7 cellular contexts compared by ENCODE assay signal in genomic region chr17:70144260-70144846, GRCh38. TPM values are rescaled to one million over a fixed set of nuclear protein-coding genes. Genes with fewer than 3 reads are reported as not detected.
DNase-seq lines count a peak whose midpoint lies in the region; ATAC-seq and TF ChIP-seq lines count a peak whose summit lies in the region.

No MANE protein-coding gene starts in this region.

- H3K9me2 ChIP-seq in MM.1S (replicated peaks; ENCODE audit: insufficient read depth, low read length), result no peaks in the 10 kb centered on the region

- H3K4me1 ChIP-seq in MM.1S (ENCODE audit: low read length), result no peaks in the 10 kb centered on the region

- no peaks in the 10 kb centered on the region for H3K79me2 ChIP-seq in MM.1S (ENCODE audit: low read length)

- H3K27ac ChIP-seq in MM.1S (ENCODE audit: low read length), result no peak overlapping the region

- ATAC-seq in GM18873 (IDR thresholded peaks at IDR 0.05; ENCODE audit: low FRiP score, unreplicated experiment), result no peak
- no peak for ATAC-seq in GM19395 (IDR thresholded peaks at IDR 0.05; ENCODE audit: unreplicated experiment)

- no peaks in the 10 kb centered on the region for H3F3A ChIP-seq in MM.1S (ENCODE audit: insufficient read depth, low read length)

- no peaks in the 10 kb centered on the region for H3K36me3 ChIP-seq in GM06990 (ENCODE audit: control insufficient read depth, insufficient read depth, low read length)
- H3K36me3 ChIP-seq in MM.1S (replicated peaks; ENCODE audit: insufficient read depth, low read length), result no peaks in the 10 kb centered on the region

- H4K20me1 ChIP-seq in MM.1S (ENCODE audit: insufficient read depth, low read length), result no peaks in the 10 kb centered on the region

- TF ChIP-seq CTCF in GM06990 (IDR thresholded peaks at IDR 0.05; ENCODE audit: insufficient read depth, low read length, poor library complexity, severe bottlenecking) (peak; percentile 58), MM.1S (IDR thresholded peaks at IDR 0.05; ENCODE audit: low read length) (peak; percentile 72)

- no peaks in the 10 kb centered on the region for H3K9me3 ChIP-seq in MM.1S (replicated peaks; ENCODE audit: insufficient read depth, low read length)

- DNase-seq in GM06990 (ENCODE audit: extremely low read depth, insufficient read length) (no peak), MM.1S (peak; percentile 20), dermis microvascular lymphatic vessel endothelial cell (ENCODE audit: low read depth in 2 of 2) (peak; percentile 48 to 60), pons (ENCODE audit: low spot score) (peak; percentile 73), NCI-H226 (no peak)

- H3K4me3 ChIP-seq in GM06990 (replicated peaks; ENCODE audit: low read depth, low read length), result no peak overlapping the region
- no peak overlapping the region for H3K4me3 ChIP-seq in MM.1S (ENCODE audit: low read length)

- no peak overlapping the region for H3K9ac ChIP-seq in MM.1S (ENCODE audit: low read length)

- H3K4me2 ChIP-seq in MM.1S (ENCODE audit: low read depth, low read length), result no peak overlapping the region

- no peak overlapping the region for H2AFZ ChIP-seq in MM.1S (ENCODE audit: low read length)

- H3K27me3 ChIP-seq in GM06990 (replicated peaks; ENCODE audit: control insufficient read depth, insufficient read depth, low read length) (no peaks in the 10 kb centered on the region), MM.1S (replicated peaks; ENCODE audit: insufficient read depth, low read length) (no peaks in the 10 kb centered on the region)

RNA-seq across cellular contexts. Expression of gene KCNJ2, which starts 25.0 kb away (rescaled TPM):
- total RNA-seq in dermis microvascular lymphatic vessel endothelial cell, result 1.3 and 1.7 TPM in 2 replicates

Comparison
In these comparisons a context has a peak if more than half of its experiments do, and no peak if none do; other contexts are left out.
1. DNase-seq: peak in MM.1S (single experiment), dermis microvascular lymphatic vessel endothelial cell (2 of 2) and pons (single experiment); none in GM06990 (single experiment) and NCI-H226 (single experiment).